Comparison of ENCODE assay signal across 21 cellular contexts in the genomic region with DNA sequence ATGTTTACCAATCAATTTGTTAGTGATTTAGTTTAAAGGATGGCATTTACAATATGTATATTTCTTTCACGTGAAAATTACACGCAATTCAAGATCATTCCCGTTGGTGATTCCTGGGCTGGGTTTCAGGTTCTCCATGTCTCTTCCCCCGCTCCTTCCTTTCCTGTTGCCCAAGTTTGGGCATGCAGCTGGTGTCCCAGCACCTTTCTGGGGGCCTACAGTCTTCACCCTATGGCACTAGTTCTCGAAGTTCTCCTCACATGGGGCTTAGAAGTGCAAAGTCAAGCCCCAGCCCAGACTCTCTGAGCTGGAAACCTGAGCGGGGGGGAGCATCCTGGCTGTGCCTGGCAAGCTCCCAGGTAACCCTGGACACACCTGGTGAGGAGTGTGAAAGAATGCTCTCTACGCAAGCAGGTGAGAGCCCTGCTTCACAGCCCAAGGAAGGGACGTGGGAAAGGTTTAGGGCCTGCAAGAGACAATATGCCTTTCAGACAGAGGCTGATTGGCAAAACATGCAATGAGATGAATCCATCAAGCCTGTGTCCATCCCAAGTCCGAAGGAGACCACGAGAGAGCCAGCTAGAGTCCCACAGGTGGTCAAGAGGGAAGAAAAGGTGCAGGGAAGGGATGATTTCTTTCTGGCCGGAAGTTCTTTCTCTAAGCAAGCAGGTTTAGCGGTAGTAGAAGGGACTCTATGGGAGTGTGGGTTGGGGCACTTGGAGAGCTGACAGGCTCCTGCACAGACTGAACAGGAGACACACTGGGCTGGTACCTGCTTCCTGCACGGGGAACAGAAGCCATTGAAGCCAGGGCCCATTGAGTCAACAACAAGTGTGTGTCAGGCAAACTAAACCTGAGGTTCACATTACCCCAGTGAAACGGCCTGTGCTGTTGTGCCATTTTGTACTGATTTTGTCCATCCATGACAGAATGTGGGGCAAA.
DNase-seq lines count a peak whose midpoint lies in the region; ATAC-seq and FAIRE-seq lines count a peak whose summit lies in the region.
"Had no signal": no experiment of that assay in that cellular context is flagged by ENCODE, and none has a peak within 500 bp of the region (broad histone marks: within the 10 kb centered on the region; RNA-seq: fewer than 3 reads in every experiment).

No MANE protein-coding gene starts in this region.

- ATAC-seq in left lobe of liver: no peak
- ATAC-seq: PC-3 had no signal

- peak; percentile 3 for DNase-seq in NCI-H748 (lab: John Stamatoyannopoulos, UW; ENCODE audit: unreplicated experiment)
- DNase-seq in NCI-H748 treated with DMSO at 0.1 percent for 48 hours (lab: John Stamatoyannopoulos, UW): no peak
- DNase-seq in NCI-H510A (lab: John Stamatoyannopoulos, UW): peak; percentile 31
- DNase-seq in left lobe of liver (ENCODE audit: low spot score): peak; percentile 12
- no peak for DNase-seq in RCC 7860 (ENCODE audit: low spot score)
- no peak for DNase-seq in foreskin melanocyte
- no peak for DNase-seq in 8988T
- no peak for DNase-seq in nucleus accumbens (lab: John Stamatoyannopoulos, UW)
- DNase-seq: Calu3; CD8-positive, alpha-beta memory T cell; DMS53; GF-D8; MV-4-11; NCI-H1417 treated with DMSO at 0.1 percent for 48 hours; NCI-H1930; NCI-H82; PC-3; RPMI8226; SHP77 had no signal

- no peak for FAIRE-seq in RCC 7860 (lab: Jason Lieb, UNC)
- FAIRE-seq: A204.1, H54 had no signal

Comparison
In these comparisons a context has a peak if more than half of its experiments do, and no peak if none do; other contexts are left out.
1. DNase-seq: peak in NCI-H748 (single experiment), NCI-H510A (single experiment) and left lobe of liver (single experiment); none in NCI-H748 treated with DMSO at 0.1 percent for 48 hours (single experiment), RCC 7860 (single experiment), foreskin melanocyte (single experiment), 8988T (single experiment) and nucleus accumbens (0 of 56).